1 cellular context compared by ENCODE assay signal in genomic region chr17:3043737-3044365, GRCh38.
A peak's percentile ranks its signal among the peaks of the same experiment; 100 is the strongest.
TF ChIP-seq lines count a peak whose summit lies in the region.

No MANE protein-coding gene starts in this region.

TF ChIP-seq in HEK293, 187 proteins besides CTCF, POLR2A, EP300 and RAD21 (continued from another document):
- TF ChIP-seq ZNF280D (tag by site-specific recombination; IDR thresholded peaks at IDR 0.05) (peak; percentile 64; the same call in 1 of the 2 replicates), SP3 (tag by site-specific recombination; IDR thresholded peaks at IDR 0.05) (no peak), ZNF174 (tag by site-specific recombination; IDR thresholded peaks at IDR 0.05) (no peak), HIC1 (tag by site-specific recombination; IDR thresholded peaks at IDR 0.05) (no peak)
TF ChIP-seq in HEK293: peak in this region for 4.
